ENCODE assay signal across 13 cellular contexts in the genomic region with DNA sequence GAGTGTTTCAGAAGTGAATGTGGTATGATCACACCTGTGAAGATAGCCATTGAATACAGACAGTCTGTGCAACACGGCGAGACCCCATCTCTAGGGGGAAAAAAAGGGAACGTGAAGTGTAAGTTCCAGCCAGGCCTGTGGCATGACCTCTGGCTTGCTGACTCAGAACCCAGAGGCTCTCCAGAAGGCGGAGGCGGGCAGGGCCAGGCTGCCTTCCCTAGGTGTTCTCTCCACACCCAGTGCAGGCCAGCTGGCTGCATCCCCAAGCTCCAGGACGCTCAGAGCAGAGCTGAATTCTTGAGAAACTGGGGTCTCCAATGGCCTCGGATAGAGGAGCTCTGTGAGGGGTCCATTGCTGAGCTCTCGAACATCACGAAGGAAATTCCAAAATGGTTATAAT.
"Had no signal": no experiment of that assay in that cellular context is flagged by ENCODE, and none has a peak within 500 bp of the region (broad histone marks: within the 10 kb centered on the region; RNA-seq: fewer than 3 reads in every experiment).

No MANE protein-coding gene starts in this region.

- H3K27me3 ChIP-seq: brain microvascular endothelial cell had no signal

- ATAC-seq: activated CD8-positive, alpha-beta T cell treated with anti-CD3 and anti-CD28 coated beads, Interleukin-2, amount 10 ng/mL, durations not matched to agents 7 days and 5 days; left colon; naive thymus-derived CD4-positive, alpha-beta T cell; right cardiac atrium; stimulated activated naive CD8-positive, alpha-beta T cell treated with anti-CD3 and anti-CD28 coated beads, Interleukin-15, amount 100 ng/mL, for 72 hours had no signal

- H3K36me3 ChIP-seq: brain microvascular endothelial cell had no signal

- H3K27ac ChIP-seq: brain microvascular endothelial cell, thoracic aorta had no signal

- H3K9me3 ChIP-seq: thoracic aorta had no signal

- H3K4me3 ChIP-seq: thoracic aorta had no signal

- DNase-seq: activated B cell treated with CpG ODN at 0.5 μM for 24 hours; activated CD4-positive, alpha-beta T cell treated with anti-CD3 and anti-CD28 coated beads for 48 hours; activated CD8-positive, alpha-beta memory T cell treated with anti-CD3 and anti-CD28 coated beads, Interleukin-2, amount 50 U/mL, for 4 hours; activated CD8-positive, alpha-beta T cell treated with anti-CD3 and anti-CD28 coated beads, Interleukin-2, amount 10 ng/mL, durations not matched to agents 7 days and 5 days; activated gamma-delta T cell treated with Interleukin-2 at 50 U/mL for 16 hours; brain microvascular endothelial cell; cortex of kidney; effector CD4-positive, alpha-beta T cell; naive thymus-derived CD4-positive, alpha-beta T cell; right cardiac atrium; stimulated activated naive CD8-positive, alpha-beta T cell treated with anti-CD3 and anti-CD28 coated beads, Interleukin-15, amount 100 ng/mL, for 72 hours had no signal
